ENCODE assay signal across 11 cellular contexts in the genomic region with DNA sequence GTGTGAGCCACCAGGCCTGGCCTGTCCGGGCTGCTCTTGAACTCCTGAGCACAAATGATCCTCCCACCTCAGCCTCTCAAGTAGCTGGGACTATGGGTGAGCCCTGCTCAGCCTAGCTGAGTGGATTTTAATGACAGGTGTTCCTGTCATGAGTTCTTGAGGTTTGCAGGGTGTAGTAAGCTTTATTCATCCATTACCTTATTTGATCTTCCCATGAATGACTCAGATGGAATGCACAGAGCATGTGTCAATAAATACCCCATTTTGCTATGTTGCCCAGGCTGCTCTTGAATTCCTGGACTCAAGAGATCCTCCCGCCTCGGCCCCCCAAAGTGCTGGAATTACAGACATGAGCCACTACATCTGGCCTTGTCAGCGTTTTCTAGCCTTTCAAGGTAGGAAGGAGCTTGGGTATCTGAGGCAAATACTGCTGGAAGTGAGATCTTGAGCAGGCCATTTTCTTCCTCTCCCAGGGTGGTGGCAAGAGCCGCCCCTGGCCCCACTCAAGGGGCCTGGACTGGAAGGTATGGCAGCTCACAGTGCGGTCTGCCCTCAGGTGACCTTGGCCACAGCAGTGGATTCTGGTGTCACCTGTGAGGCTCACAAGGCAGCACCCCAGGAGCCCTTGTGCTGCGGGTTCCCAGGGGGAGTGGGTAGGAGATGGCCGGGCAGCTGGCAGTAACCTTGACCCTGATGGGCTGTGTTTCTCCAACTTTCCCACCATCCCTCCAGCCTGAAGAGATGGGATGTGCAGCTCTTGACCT. TPM values are rescaled to one million over a fixed set of nuclear protein-coding genes. Genes with fewer than 3 reads are reported as not detected.
DNase-seq lines count a peak whose midpoint lies in the region; ATAC-seq and TF ChIP-seq lines count a peak whose summit lies in the region.
"Had no signal": no experiment of that assay in that cellular context is flagged by ENCODE, and none has a peak within 500 bp of the region (broad histone marks: within the 10 kb centered on the region; RNA-seq: fewer than 3 reads in every experiment).

No MANE protein-coding gene starts in this region.

- POLR2A ChIA-PET in PC-9 (lab: Charles Lee; ENCODE audit: unreplicated experiment) = interaction anchor here (0.6 kb wide), 2 partner anchors 34 to 709 kb away, joined by 3 read pairs; no protein-coding TSS in a partner anchor

- H3K9me3 Mint-ChIP-seq in activated T-cell treated with anti-CD3 and anti-CD28 coated beads, Interleukin-2, amount 50 U/mL, for 4 hours = no peaks in the 10 kb centered on the region
- H3K9me3 Mint-ChIP-seq in central memory CD8-positive, alpha-beta T cell = no peaks in the 10 kb centered on the region
- H3K9me3 Mint-ChIP-seq in stimulated activated naive B cell treated with anti-CD40 and anti-IgM and Interleukin-4, amounts not matched to agents 10 μg/mL and 1 μg/mL and 100 μg/mL, for 72 hours = no peaks in the 10 kb centered on the region

- H3K4me1 Mint-ChIP-seq in activated T-cell treated with anti-CD3 and anti-CD28 coated beads, Interleukin-2, amount 50 U/mL, for 4 hours (ENCODE audit: low read depth) = peaks cover 66% of the 10 kb centered on the region
- H3K4me1 Mint-ChIP-seq in central memory CD8-positive, alpha-beta T cell = peaks cover 58% of the 10 kb centered on the region
- H3K4me1 Mint-ChIP-seq in stimulated activated naive B cell treated with anti-CD40 and anti-IgM and Interleukin-4, amounts not matched to agents 10 μg/mL and 1 μg/mL and 100 μg/mL, for 72 hours = peaks cover 41 to 81% of the 10 kb centered on the region in 2 donors

- no peaks in the 10 kb centered on the region for H3K27me3 Mint-ChIP-seq in activated T-cell treated with anti-CD3 and anti-CD28 coated beads, Interleukin-2, amount 50 U/mL, for 4 hours (ENCODE audit: low read depth)
- H3K27me3 Mint-ChIP-seq in central memory CD8-positive, alpha-beta T cell = no peaks in the 10 kb centered on the region
- no peaks in the 10 kb centered on the region for H3K27me3 Mint-ChIP-seq in stimulated activated naive B cell treated with anti-CD40 and anti-IgM and Interleukin-4, amounts not matched to agents 10 μg/mL and 1 μg/mL and 100 μg/mL, for 72 hours

- H2AFZ ChIP-seq in PC-9 = no peak overlapping the region

- H3K36me3 ChIP-seq in PC-9 (ENCODE audit: low read depth) (no peaks in the 10 kb centered on the region), gastrocnemius medialis (no peaks in the 10 kb centered on the region)

- peak; percentile 92 to 95 for ATAC-seq in activated T-cell treated with anti-CD3 and anti-CD28 coated beads, Interleukin-2, amount 50 U/mL, for 4 hours
- ATAC-seq in central memory CD8-positive, alpha-beta T cell (replicated peaks; ENCODE audit: extremely low read depth, poor library complexity, severe bottlenecking) = no peak
- no peak for ATAC-seq in stimulated activated naive B cell treated with anti-CD40 and anti-IgM and Interleukin-4, amounts not matched to agents 10 μg/mL and 1 μg/mL and 100 μg/mL, for 72 hours (replicated peaks)
- ATAC-seq in gastrocnemius medialis = no peak

- TF ChIP-seq CTCF in PC-9 (conservative IDR thresholded peaks at IDR 0.05) (no peak), gastrocnemius medialis (IDR thresholded peaks at IDR 0.05 in 4 of 5, conservative IDR thresholded peaks at IDR 0.05 in 1 of 5) (no peak)

- H3K9me2 ChIP-seq in PC-9 (ENCODE audit: insufficient read depth) = no peaks in the 10 kb centered on the region

- peaks cover 20% of the 10 kb centered on the region for H3K36me3 Mint-ChIP-seq in activated T-cell treated with anti-CD3 and anti-CD28 coated beads, Interleukin-2, amount 50 U/mL, for 4 hours (ENCODE audit: insufficient read depth)
- H3K36me3 Mint-ChIP-seq in central memory CD8-positive, alpha-beta T cell (ENCODE audit: insufficient read depth) = peaks cover 65% of the 10 kb centered on the region
- H3K36me3 Mint-ChIP-seq in stimulated activated naive B cell treated with anti-CD40 and anti-IgM and Interleukin-4, amounts not matched to agents 10 μg/mL and 1 μg/mL and 100 μg/mL, for 72 hours = peaks cover 34 to 55% of the 10 kb centered on the region in 2 donors

- no peak overlapping the region for H3K27ac ChIP-seq in PC-9
- H3K27ac ChIP-seq in gastrocnemius medialis = no peak overlapping the region

- H3K4me1 ChIP-seq in PC-9 (replicated peaks; ENCODE audit: insufficient read depth) (peaks cover 14% of the 10 kb centered on the region), gastrocnemius medialis (no peaks in the 10 kb centered on the region)

- H3K27ac Mint-ChIP-seq in central memory CD8-positive, alpha-beta T cell (ENCODE audit: low read depth) = peak overlapping the region; percentile 44
- peak overlapping the region; percentile 93 for H3K27ac Mint-ChIP-seq in stimulated activated naive B cell treated with anti-CD40 and anti-IgM and Interleukin-4, amounts not matched to agents 10 μg/mL and 1 μg/mL and 100 μg/mL, for 72 hours

- CTCF ChIA-PET in PC-9 (lab: Charles Lee) = interaction anchor here (0.6 kb wide), 2 partner anchors 161 to 179 kb away, joined by 5 to 8 read pairs; no protein-coding TSS in a partner anchor

- DNase-seq in activated T-cell treated with anti-CD3 and anti-CD28 coated beads, Interleukin-2, amount 50 U/mL, for 4 hours = no peak
- DNase-seq in activated T-cell treated with anti-CD3 and anti-CD28 coated beads, Interleukin-2, amount 50 U/mL, for 48 hours = no peak
- DNase-seq in PC-9 (peak; percentile 42 to 89), superior temporal gyrus (ENCODE audit: extremely low spot score) (no peak), gastrocnemius medialis (no peak)
- no peak for DNase-seq in central memory CD8-positive, alpha-beta T cell (ENCODE audit: low spot score in 2 of 2)
- no peak for DNase-seq in stimulated activated naive B cell treated with anti-CD40 and anti-IgM and Interleukin-4, amounts not matched to agents 10 μg/mL and 1 μg/mL and 100 μg/mL, for 72 hours
- no peak for DNase-seq in effector CD4-positive, alpha-beta T cell
- DNase-seq: NCI-H446 treated with DMSO at 0.1 percent for 48 hours, spleen, T-helper 9 cell had no signal

- peak overlapping the region; percentile 30 for H3K4me2 ChIP-seq in PC-9

- no TSS peak for BruUV-seq in PC-9 (replicated peaks; lab: Mats Ljungman, UMichigan)

- intact Hi-C loops in PC-9 (cut with micrococcal nuclease; ENCODE audit: unreplicated experiment) = no loop called here
- intact Hi-C loops in gastrocnemius medialis (cut with DNase I; ENCODE audit: low total_unique reads) = no loop called here

- peaks cover 8% of the 10 kb centered on the region; the same call in 1 of the 2 replicates for H3F3A ChIP-seq in PC-9 (ENCODE audit: insufficient read depth, low read depth)

- in situ Hi-C loops in gastrocnemius medialis (cut with MboI; ENCODE audit: low sequenced_read_pairs in 4 of 4) = no loop called here

- H3K79me2 ChIP-seq in PC-9 (ENCODE audit: low read depth) = no peaks in the 10 kb centered on the region

- H3K4me3 ChIP-seq in PC-9 = no peak overlapping the region
- H3K4me3 ChIP-seq in gastrocnemius medialis = no peak overlapping the region
- H3K4me3 ChIP-seq: spleen had no signal

- peak overlapping the region; percentile 56 for H3K4me3 Mint-ChIP-seq in activated T-cell treated with anti-CD3 and anti-CD28 coated beads, Interleukin-2, amount 50 U/mL, for 4 hours
- peak overlapping the region; percentile 40 for H3K4me3 Mint-ChIP-seq in central memory CD8-positive, alpha-beta T cell
- peak overlapping the region in 1 of 2 donors; percentile 44 for H3K4me3 Mint-ChIP-seq in stimulated activated naive B cell treated with anti-CD40 and anti-IgM and Interleukin-4, amounts not matched to agents 10 μg/mL and 1 μg/mL and 100 μg/mL, for 72 hours

- TF ChIP-seq POLR2A in gastrocnemius medialis (IDR thresholded peaks at IDR 0.05) = no peak

- H3K27me3 ChIP-seq in PC-9 (ENCODE audit: insufficient read depth, low read depth) (no peaks in the 10 kb centered on the region), gastrocnemius medialis (peaks cover 0 to 6% (median 0%) of the 10 kb centered on the region in 3 donors)
- H3K27me3 ChIP-seq: spleen had no signal

- no peaks in the 10 kb centered on the region for H3K9me3 ChIP-seq in PC-9 (ENCODE audit: insufficient read depth, low read depth)
- H3K9me3 ChIP-seq in gastrocnemius medialis = no peaks in the 10 kb centered on the region
- H3K9me3 ChIP-seq: spleen had no signal

- no peaks in the 10 kb centered on the region for H4K20me1 ChIP-seq in PC-9 (ENCODE audit: insufficient read depth)

RNA-seq across cellular contexts. Expression of gene PIK3CD, which starts 20.0 kb away (rescaled TPM):
- 100 to 1,000 TPM in 1 of 3 donors, 10 to 100 TPM in 2; 97.6 to 123 (median 99.2) TPM for total RNA-seq in activated T-cell treated with anti-CD3 and anti-CD28 coated beads, Interleukin-2, amount 50 U/mL, for 4 hours
- total RNA-seq in PC-9 (2021) (10.3 and 16.4 TPM in 2 replicates), gastrocnemius medialis (1 to 10 TPM in 2 of 4 donors, under 1 TPM in 2; 0.66 to 2.3 (median 1.3) TPM)

Comparison
In these comparisons a context has a peak if more than half of its experiments do, and no peak if none do; other contexts are left out.
1. ATAC-seq: peak in activated T-cell treated with anti-CD3 and anti-CD28 coated beads, Interleukin-2, amount 50 U/mL, for 4 hours (2 of 2); none in central memory CD8-positive, alpha-beta T cell (single experiment), stimulated activated naive B cell treated with anti-CD40 and anti-IgM and Interleukin-4, amounts not matched to agents 10 μg/mL and 1 μg/mL and 100 μg/mL, for 72 hours (0 of 2) and gastrocnemius medialis (0 of 2).
2. DNase-seq: peak in PC-9 (2 of 2); none in activated T-cell treated with anti-CD3 and anti-CD28 coated beads, Interleukin-2, amount 50 U/mL, for 4 hours (single experiment), activated T-cell treated with anti-CD3 and anti-CD28 coated beads, Interleukin-2, amount 50 U/mL, for 48 hours (0 of 2), central memory CD8-positive, alpha-beta T cell (0 of 2), stimulated activated naive B cell treated with anti-CD40 and anti-IgM and Interleukin-4, amounts not matched to agents 10 μg/mL and 1 μg/mL and 100 μg/mL, for 72 hours (single experiment), superior temporal gyrus (single experiment), gastrocnemius medialis (0 of 2) and effector CD4-positive, alpha-beta T cell (single experiment).